Comparison of ENCODE assay signal across 8 cellular contexts in the genomic region with DNA sequence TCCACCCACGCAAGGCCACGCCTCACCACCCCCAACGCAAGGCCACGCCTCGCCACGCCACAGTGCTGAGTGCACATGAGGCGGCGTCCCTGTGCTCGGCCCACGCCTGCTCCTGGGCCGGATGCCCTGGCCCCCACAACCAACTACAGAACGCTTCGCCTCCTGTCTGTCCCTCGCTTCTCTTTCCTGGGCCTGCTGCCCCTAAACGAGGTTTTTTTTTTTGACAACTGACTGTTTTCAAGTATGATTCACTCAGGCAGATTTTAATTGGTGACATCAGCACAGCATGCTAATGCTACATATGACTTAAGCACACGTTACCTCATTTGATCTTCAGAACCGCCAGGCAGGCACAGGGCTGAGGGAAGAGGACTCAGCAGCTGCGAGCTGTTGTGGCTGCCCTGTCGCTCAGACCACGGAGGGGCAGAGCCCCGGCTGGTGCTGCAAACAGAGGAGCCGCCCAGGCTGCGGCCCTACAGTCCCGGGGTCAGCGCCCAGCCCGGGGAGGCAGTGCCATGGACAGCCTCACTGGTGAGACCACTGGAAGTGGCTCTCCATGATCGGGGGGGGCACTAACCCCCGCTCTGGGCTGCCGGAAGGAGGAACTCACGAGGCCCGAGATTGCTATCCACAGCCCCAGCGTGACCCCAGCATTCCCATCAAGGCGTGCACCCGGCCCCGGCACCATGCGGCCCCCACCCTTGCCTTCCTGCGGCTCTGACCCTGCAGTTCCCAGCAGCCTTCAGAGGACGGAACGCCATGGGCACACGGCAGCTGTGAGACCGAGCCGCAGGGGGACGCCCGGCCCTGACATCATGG.
DNase-seq lines count a peak whose midpoint lies in the region; ATAC-seq and TF ChIP-seq lines count a peak whose summit lies in the region.

No MANE protein-coding gene starts in this region.

- H3K4me1 ChIP-seq in GM23248 (ENCODE audit: insufficient read depth), result peaks cover 23% of the 10 kb centered on the region
- peaks cover 6 to 23% of the 10 kb centered on the region in 2 donors for H3K4me1 ChIP-seq in thoracic aorta (ENCODE audit: control insufficient read depth in 1 of 2, low read depth in 2 of 2)

- H3K27ac ChIP-seq in CD4-positive, alpha-beta T cell (ENCODE audit: low read depth, low read length), result peak overlapping the region; percentile 51
- H3K27ac ChIP-seq in GM23248 (peak overlapping the region; percentile 99), brain microvascular endothelial cell (peak overlapping the region; percentile 70), thoracic aorta (peak overlapping the region in 1 of 2 donors; percentile 70)

- peak overlapping the region; percentile 86 for H3K9ac ChIP-seq in GM23248

- in situ Hi-C loops in GM23248 (cut with MboI) (no loop called here), brain microvascular endothelial cell (cut with HindIII; ENCODE audit: low pct_ligation_motif_present, low sequenced_read_pairs) (no loop called here)

- peaks cover 9% of the 10 kb centered on the region for H3F3A ChIP-seq in GM23248 (ENCODE audit: insufficient read depth)

- H2AFZ ChIP-seq in GM23248, result peak overlapping the region; percentile 55

- H3K27me3 ChIP-seq in CD4-positive, alpha-beta T cell (ENCODE audit: control insufficient read depth, insufficient read depth, low read length), result no peaks in the 10 kb centered on the region
- H3K27me3 ChIP-seq in GM23248 (replicated peaks; ENCODE audit: insufficient read depth) (no peaks in the 10 kb centered on the region), brain microvascular endothelial cell (replicated peaks) (no peaks in the 10 kb centered on the region), thoracic aorta (replicated peaks; ENCODE audit: insufficient read depth) (no peaks in the 10 kb centered on the region)

- no peaks in the 10 kb centered on the region for H4K20me1 ChIP-seq in GM23248 (ENCODE audit: insufficient read depth)

- H3K9me3 ChIP-seq in CD4-positive, alpha-beta T cell (ENCODE audit: control insufficient read depth, low read length), result peaks cover 8% of the 10 kb centered on the region
- H3K9me3 ChIP-seq in GM23248 (ENCODE audit: low read depth), result no peaks in the 10 kb centered on the region
- peaks cover 7% of the 10 kb centered on the region for H3K9me3 ChIP-seq in thoracic aorta

- H3K36me3 ChIP-seq in GM23248 (ENCODE audit: low read depth), result no peaks in the 10 kb centered on the region
- H3K36me3 ChIP-seq in brain microvascular endothelial cell (replicated peaks), result no peaks in the 10 kb centered on the region
- H3K36me3 ChIP-seq in thoracic aorta, result no peaks in the 10 kb centered on the region

- WGBS in GM23248 (ENCODE audit: low coverage in 1 of 2, low lambda C conversion rate in 2 of 2, missing lambda C conversion rate in 2 of 2), 2 experiments, result 8 to 9% methylated on average over 34 to 44 of the region's 44 CpGs

- H3K27me3 Mint-ChIP-seq in CD4-positive, alpha-beta T cell, result no peaks in the 10 kb centered on the region

- no peaks in the 10 kb centered on the region for H3K79me2 ChIP-seq in GM23248 (ENCODE audit: insufficient read depth)

- peak in 5 of 10 experiments; percentile 13 to 77 (median 32) for DNase-seq in CD4-positive, alpha-beta T cell
- DNase-seq in GM23248 (peak; percentile 98), SIG-M5 (lab: John Stamatoyannopoulos, UW) (peak; percentile 84), brain microvascular endothelial cell (peak; percentile 79), lung microvascular endothelial cell (ENCODE audit: low read depth in 2 of 2) (peak; percentile 16 to 90), thoracic aorta (ENCODE audit: low spot score) (peak; percentile 16), NCI-H2227 treated with DMSO at 0.1 percent for 48 hours (lab: John Stamatoyannopoulos, UW) (no peak)

- peaks cover 17% of the 10 kb centered on the region for H3K4me1 Mint-ChIP-seq in CD4-positive, alpha-beta T cell (ENCODE audit: low read depth)

- peak overlapping the region; percentile 52 for H3K4me3 ChIP-seq in GM23248
- H3K4me3 ChIP-seq in brain microvascular endothelial cell (ENCODE audit: low read depth, low read length), result peak overlapping the region; percentile 15
- peak overlapping the region; percentile 62 for H3K4me3 ChIP-seq in thoracic aorta

- peak; percentile 91 for ATAC-seq in CD4-positive, alpha-beta T cell (ENCODE audit: poor library complexity)
- peak; percentile 1 for ATAC-seq in thoracic aorta (ENCODE audit: insufficient number of reproducible peaks, low FRiP score, low read depth)
- no peak for ATAC-seq in GM19035 (IDR thresholded peaks at IDR 0.05; ENCODE audit: unreplicated experiment)

- CTCF ChIA-PET in CD4-positive, alpha-beta T cell (lab: Charles Lee), result no interaction called here

- POLR2A ChIA-PET in CD4-positive, alpha-beta T cell (lab: Charles Lee), result interaction anchor here (0.6 to 1.4 kb wide), 2 partner anchors 18 to 83 kb away, joined by 4 to 5 read pairs; no protein-coding TSS in a partner anchor

- peaks cover 2% of the 10 kb centered on the region for H3K9me3 Mint-ChIP-seq in CD4-positive, alpha-beta T cell

- peak overlapping the region; percentile 81 for H3K27ac Mint-ChIP-seq in CD4-positive, alpha-beta T cell

- no peak for TF ChIP-seq CTCF in CD4-positive, alpha-beta T cell (IDR thresholded peaks at IDR 0.05)
- TF ChIP-seq CTCF in brain microvascular endothelial cell (IDR thresholded peaks at IDR 0.05; ENCODE audit: low read depth, low read length, missing control alignments), result no peak
- no peak for TF ChIP-seq CTCF in thoracic aorta (IDR thresholded peaks at IDR 0.05)

- intact Hi-C loops in CD4-positive, alpha-beta T cell (cut with DNase I, micrococcal nuclease), result loop anchor here in 1 of 2 experiments (1.0 kb wide), 2 partner anchors 18 to 80 kb away; no protein-coding TSS in a partner anchor

- H3K9me2 ChIP-seq in GM23248 (ENCODE audit: insufficient read depth), result no peaks in the 10 kb centered on the region

- peak overlapping the region; percentile 78 for H3K4me2 ChIP-seq in GM23248 (ENCODE audit: unreplicated experiment)

- peaks cover 11% of the 10 kb centered on the region for H3K36me3 Mint-ChIP-seq in CD4-positive, alpha-beta T cell (ENCODE audit: low read depth)

- peak overlapping the region; percentile 49 for H3K4me3 Mint-ChIP-seq in CD4-positive, alpha-beta T cell
